Comparison of ENCODE assay signal across 8 cellular contexts in genomic region chr11:11171854-11172253, GRCh38.
DNase-seq lines count a peak whose midpoint lies in the region; ATAC-seq and TF ChIP-seq lines count a peak whose summit lies in the region.

No MANE protein-coding gene starts in this region.

- peak; percentile 51 for DNase-seq in KBM-7
- peak; percentile 65 for DNase-seq in inferior parietal cortex (ENCODE audit: extremely low spot score)
- DNase-seq in ovary = no peak
- DNase-seq in NCI-H2196 treated with DMSO at 0.1 percent for 48 hours (lab: John Stamatoyannopoulos, UW; ENCODE audit: unreplicated experiment) = no peak
- no peak for DNase-seq in pons (ENCODE audit: low spot score)
- DNase-seq in NCI-H524 treated with DMSO at 0.1 percent for 48 hours (lab: John Stamatoyannopoulos, UW) = no peak

- intact Hi-C loops in ovary (cut with DNase I) = no loop called here

- WGBS in ovary, 3 donors = 90 to 97% (median 91%) methylated on average over 1 of the region's 1 CpG

- no peaks in the 10 kb centered on the region for H3K36me3 ChIP-seq in ovary

- ATAC-seq in GM18499 (IDR thresholded peaks at IDR 0.05; ENCODE audit: insufficient read depth, unreplicated experiment) = peak; percentile 92
- ATAC-seq in GM21423 (IDR thresholded peaks at IDR 0.05; ENCODE audit: unreplicated experiment) = peak; percentile 64

- H3K4me1 ChIP-seq in ovary (ENCODE audit: insufficient read depth) = no peaks in the 10 kb centered on the region

- H3K9me3 ChIP-seq in ovary = no peaks in the 10 kb centered on the region

- no peak for TF ChIP-seq EP300 in ovary (IDR thresholded peaks at IDR 0.05)

- no peak overlapping the region for H3K27ac ChIP-seq in ovary

- TF ChIP-seq POLR2A in ovary (IDR thresholded peaks at IDR 0.05) = no peak

- H3K27me3 ChIP-seq in ovary = no peaks in the 10 kb centered on the region

- H3K4me3 ChIP-seq in ovary = no peak overlapping the region

- TF ChIP-seq CTCF in ovary (IDR thresholded peaks at IDR 0.05) = no peak

- in situ Hi-C loops in KBM-7 (cut with MboI; ENCODE audit: low pct_unique_long_range_greater_than_20kb, low sequenced_read_pairs) = no loop called here

Comparison
In these comparisons a context has a peak if more than half of its experiments do, and no peak if none do; other contexts are left out.
1. DNase-seq: peak in KBM-7 (single experiment) and inferior parietal cortex (single experiment); none in ovary (0 of 5), NCI-H2196 treated with DMSO at 0.1 percent for 48 hours (single experiment), pons (single experiment) and NCI-H524 treated with DMSO at 0.1 percent for 48 hours (single experiment).